Comparison of ENCODE assay signal across 8 cellular contexts in the genomic region with DNA sequence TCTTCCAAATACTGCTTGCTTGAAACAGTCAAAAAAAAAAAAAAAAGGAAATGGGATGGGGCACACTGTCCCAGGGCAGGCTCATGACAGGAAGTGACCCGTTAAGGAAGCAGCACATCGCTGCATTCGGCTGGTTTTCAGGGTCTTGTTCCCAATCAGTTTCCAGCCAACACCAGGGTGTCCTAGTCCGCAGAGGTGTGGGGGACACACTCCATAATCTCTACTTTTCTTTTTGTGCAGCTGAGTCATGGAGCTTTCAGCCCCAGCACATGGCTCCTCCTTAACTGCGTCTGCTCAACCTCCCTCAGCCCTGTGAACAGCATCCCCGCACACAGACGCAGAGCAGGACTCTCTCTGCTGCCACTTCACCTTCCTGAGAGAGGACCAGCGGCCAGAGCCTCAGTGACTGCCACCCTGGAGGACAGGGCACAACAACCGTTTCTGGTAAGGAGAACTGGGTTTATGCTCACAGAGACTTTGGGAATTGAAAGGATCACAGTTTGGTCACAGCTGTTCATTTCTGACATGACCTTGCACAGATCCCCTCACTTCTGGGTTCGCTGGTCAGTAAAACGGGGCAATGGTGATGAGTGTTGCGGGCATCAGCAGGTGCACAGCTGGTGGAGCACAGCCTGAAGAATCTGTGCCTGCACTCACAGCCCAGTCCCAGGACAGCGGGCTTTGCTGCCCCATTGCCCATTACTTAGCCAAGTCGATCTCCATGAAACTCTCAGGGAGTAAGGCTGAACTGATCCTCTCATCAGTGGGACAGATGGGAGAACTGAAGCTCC. TPM values are rescaled to one million over a fixed set of nuclear protein-coding genes. Genes with fewer than 3 reads are reported as not detected.
A peak's percentile ranks its signal among the peaks of the same experiment; 100 is the strongest.
DNase-seq lines count a peak whose midpoint lies in the region; ATAC-seq lines count a peak whose summit lies in the region.

GIMAP5 (plus strand) TSS at position 154 of the 791 bp plus-strand sequence. CDS start 3,467 bp downstream, outside the sequence.

- DNase-seq in Kasumi-1 (lab: John Stamatoyannopoulos, UW) (peak; percentile 9 to 42), NCI-H2227 (lab: John Stamatoyannopoulos, UW; ENCODE audit: unreplicated experiment) (no peak), NCI-H748 treated with DMSO at 0.1 percent for 48 hours (lab: John Stamatoyannopoulos, UW) (no peak), NCI-H2196 (lab: John Stamatoyannopoulos, UW; ENCODE audit: unreplicated experiment) (no peak)
- peak in 1 of 2 donors; percentile 51 for DNase-seq in activated naive CD4-positive, alpha-beta T cell treated with anti-CD3 and anti-CD28 coated beads, Interleukin-2, amount 50 U/mL, for 72 hours (ENCODE audit: low spot score in 2 of 2)

- peak within 1 kb of the TSS; percentile 47 to 81 for H3K4me3 ChIP-seq in mucosa of rectum (ENCODE audit: low read length in 2 of 2)

- peaks cover 0 to 5% of the 10 kb centered on the region in 2 donors for H3K36me3 ChIP-seq in mucosa of rectum (ENCODE audit: control insufficient read depth in 2 of 2, insufficient read depth in 2 of 2, low read length in 2 of 2)

- H3K9me3 Mint-ChIP-seq in activated naive CD4-positive, alpha-beta T cell treated with anti-CD3 and anti-CD28 coated beads, Interleukin-2, amount 50 U/mL, for 72 hours: no peaks in the 10 kb centered on the region

- H3K9ac ChIP-seq in mucosa of rectum (ENCODE audit: low read depth in 1 of 2, low read length in 2 of 2): peak within 1 kb of the TSS; percentile 34 to 68

- H3K27ac Mint-ChIP-seq in activated naive CD4-positive, alpha-beta T cell treated with anti-CD3 and anti-CD28 coated beads, Interleukin-2, amount 50 U/mL, for 72 hours: peak within 1 kb of the TSS; percentile 92 to 96

- H3K27ac ChIP-seq in mucosa of rectum (ENCODE audit: low read depth in 2 of 2, low read length in 2 of 2): peak within 1 kb of the TSS; percentile 72 to 74

- ATAC-seq in GM19372 (IDR thresholded peaks at IDR 0.05; ENCODE audit: low read depth, unreplicated experiment): peak; percentile 77
- ATAC-seq in activated naive CD4-positive, alpha-beta T cell treated with anti-CD3 and anti-CD28 coated beads, Interleukin-2, amount 50 U/mL, for 72 hours: peak; percentile 33 to 36
- ATAC-seq in HG03457 (IDR thresholded peaks at IDR 0.05; ENCODE audit: unreplicated experiment): no peak

- peaks cover 0 to 3% of the 10 kb centered on the region in 2 donors for H3K4me1 ChIP-seq in mucosa of rectum (ENCODE audit: control insufficient read depth in 2 of 2, insufficient read depth in 2 of 2, low read length in 2 of 2)

- no peaks in the 10 kb centered on the region for H3K9me3 ChIP-seq in mucosa of rectum (ENCODE audit: control insufficient read depth in 2 of 2, low read length in 2 of 2)

- peaks cover 0 to 3% of the 10 kb centered on the region in 2 donors for H3K27me3 ChIP-seq in mucosa of rectum (ENCODE audit: control insufficient read depth in 2 of 2, insufficient read depth in 2 of 2, low read length in 2 of 2)

- peaks cover 50 to 52% of the 10 kb centered on the region in 2 donors for H3K36me3 Mint-ChIP-seq in activated naive CD4-positive, alpha-beta T cell treated with anti-CD3 and anti-CD28 coated beads, Interleukin-2, amount 50 U/mL, for 72 hours

RNA-seq across cellular contexts. Expression of gene GIMAP5, which starts in this region (rescaled TPM):
- 100 to 1,000 TPM in 1 of 2 donors, 10 to 100 TPM in 1; 73.1 to 115 TPM for total RNA-seq in activated naive CD4-positive, alpha-beta T cell treated with anti-CD3 and anti-CD28 coated beads, Interleukin-2, amount 50 U/mL, for 72 hours

Comparison
In these comparisons a context has a peak if more than half of its experiments do, and no peak if none do; other contexts are left out.
1. DNase-seq: peak in Kasumi-1 (2 of 2); none in NCI-H2227 (single experiment), NCI-H748 treated with DMSO at 0.1 percent for 48 hours (single experiment) and NCI-H2196 (single experiment).